17 cellular contexts compared by ENCODE assay signal in genomic region chr9:122040573-122041242, GRCh38.
"Had no signal": no experiment of that assay in that cellular context is flagged by ENCODE, and none has a peak within 500 bp of the region (broad histone marks: within the 10 kb centered on the region; RNA-seq: fewer than 3 reads in every experiment).

No MANE protein-coding gene starts in this region.

- H3K27ac Mint-ChIP-seq: activated CD4-positive, alpha-beta T cell treated with anti-CD3 and anti-CD28 coated beads for 36 hours; activated CD8-positive, alpha-beta T cell treated with anti-CD3 and anti-CD28 coated beads, Interleukin-2, amount 10 ng/mL, durations not matched to agents 7 days and 5 days; activated T-helper 1 cell treated with anti-CD3 and anti-CD28 coated beads, Interleukin-12 subunit alpha, Interleukin-12 subunit beta, Interleukin-2, Interleukin-4 antibody, amounts not matched to agents 30 ng/mL and 10 ng/mL and 1 ng/mL, durations not matched to agents 14 hours and 24 hours and 36 hours; neural progenitor cell; stimulated activated effector memory CD8-positive, alpha-beta T cell treated with anti-CD3 and anti-CD28 coated beads, Interleukin-12 subunit alpha, Interleukin-12 subunit beta, amount 100 ng/mL, for 72 hours had no signal

- H3K36me3 ChIP-seq: neural progenitor cell, ovary had no signal

- H3K9ac ChIP-seq: neural progenitor cell had no signal

- H3K4me3 ChIP-seq: heart right ventricle, left lung, neural progenitor cell, ovary, skin epidermis, transverse colon had no signal

- H3K27me3 Mint-ChIP-seq: activated CD4-positive, alpha-beta T cell treated with anti-CD3 and anti-CD28 coated beads for 36 hours had no signal

- ATAC-seq: activated CD4-positive, alpha-beta T cell treated with anti-CD3 and anti-CD28 coated beads for 36 hours; activated CD8-positive, alpha-beta T cell treated with anti-CD3 and anti-CD28 coated beads, Interleukin-2, amount 10 ng/mL, durations not matched to agents 7 days and 5 days; foreskin keratinocyte; left lung; stimulated activated effector memory CD8-positive, alpha-beta T cell treated with anti-CD3 and anti-CD28 coated beads, Interleukin-12 subunit alpha, Interleukin-12 subunit beta, amount 100 ng/mL, for 72 hours had no signal

- H3K9me3 ChIP-seq: left lung, ovary, transverse colon had no signal

- H3K4me1 Mint-ChIP-seq: activated CD4-positive, alpha-beta T cell treated with anti-CD3 and anti-CD28 coated beads for 36 hours; neural progenitor cell; stimulated activated effector memory CD8-positive, alpha-beta T cell treated with anti-CD3 and anti-CD28 coated beads, Interleukin-12 subunit alpha, Interleukin-12 subunit beta, amount 100 ng/mL, for 72 hours had no signal

- H2AFZ ChIP-seq: neural progenitor cell had no signal

- FAIRE-seq: colon, endothelial cell of umbilical vein had no signal

- H3K4me1 ChIP-seq: left lung, neural progenitor cell had no signal

- H3K27me3 ChIP-seq: foreskin keratinocyte, heart right ventricle, left lung, neural progenitor cell, ovary, transverse colon had no signal

- H3K27ac ChIP-seq: foreskin keratinocyte, left lung, neural progenitor cell, ovary, transverse colon had no signal

- H3K9me3 Mint-ChIP-seq: neural progenitor cell; stimulated activated effector memory CD8-positive, alpha-beta T cell treated with anti-CD3 and anti-CD28 coated beads, Interleukin-12 subunit alpha, Interleukin-12 subunit beta, amount 100 ng/mL, for 72 hours had no signal

- H3K4me3 Mint-ChIP-seq: activated CD4-positive, alpha-beta T cell treated with anti-CD3 and anti-CD28 coated beads for 36 hours; activated CD8-positive, alpha-beta T cell treated with anti-CD3 and anti-CD28 coated beads, Interleukin-2, amount 10 ng/mL, durations not matched to agents 7 days and 5 days; activated T-helper 1 cell treated with anti-CD3 and anti-CD28 coated beads, Interleukin-12 subunit alpha, Interleukin-12 subunit beta, Interleukin-2, Interleukin-4 antibody, amounts not matched to agents 30 ng/mL and 10 ng/mL and 1 ng/mL, durations not matched to agents 14 hours and 24 hours and 36 hours; neural progenitor cell; stimulated activated effector memory CD8-positive, alpha-beta T cell treated with anti-CD3 and anti-CD28 coated beads, Interleukin-12 subunit alpha, Interleukin-12 subunit beta, amount 100 ng/mL, for 72 hours had no signal

- DNase-seq: activated CD4-positive, alpha-beta T cell treated with anti-CD3 and anti-CD28 coated beads for 36 hours; activated CD8-positive, alpha-beta T cell treated with anti-CD3 and anti-CD28 coated beads, Interleukin-2, amount 10 ng/mL, durations not matched to agents 7 days and 5 days; activated naive CD4-positive, alpha-beta T cell treated with Interleukin-2 at 50 U/mL for 16 hours; heart right ventricle; islet precursor cell; left lung; mesenchymal stem cell; ovary; T-helper 9 cell; transverse colon had no signal

- H3K4me2 ChIP-seq: neural progenitor cell had no signal
